1 cellular context compared by ENCODE assay signal in the genomic region with DNA sequence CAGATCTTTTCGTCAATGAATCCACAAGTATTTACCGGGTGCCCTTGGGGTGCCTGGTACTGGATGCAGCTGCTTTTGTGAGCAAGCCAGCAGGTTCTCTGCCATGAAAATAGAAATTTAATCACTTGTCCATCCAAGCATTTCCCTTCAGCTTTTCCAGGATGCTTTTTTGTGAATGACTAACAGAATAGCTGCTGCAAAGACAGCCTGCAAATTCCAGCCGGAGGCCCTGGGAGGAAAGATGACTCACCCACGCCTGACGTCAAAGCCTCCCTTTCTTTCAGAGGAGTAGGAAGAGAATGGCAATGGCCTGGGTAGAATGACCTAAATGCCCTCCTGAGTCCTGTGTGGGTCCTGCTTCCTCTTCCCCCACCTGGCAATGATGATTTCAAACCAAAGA.
TF ChIP-seq lines count a peak whose summit lies in the region.

No MANE protein-coding gene starts in this region.

TF ChIP-seq in HEK293, 187 proteins besides CTCF, POLR2A, EP300 and RAD21 (continued from another document):
- TF ChIP-seq, protein P1, sequence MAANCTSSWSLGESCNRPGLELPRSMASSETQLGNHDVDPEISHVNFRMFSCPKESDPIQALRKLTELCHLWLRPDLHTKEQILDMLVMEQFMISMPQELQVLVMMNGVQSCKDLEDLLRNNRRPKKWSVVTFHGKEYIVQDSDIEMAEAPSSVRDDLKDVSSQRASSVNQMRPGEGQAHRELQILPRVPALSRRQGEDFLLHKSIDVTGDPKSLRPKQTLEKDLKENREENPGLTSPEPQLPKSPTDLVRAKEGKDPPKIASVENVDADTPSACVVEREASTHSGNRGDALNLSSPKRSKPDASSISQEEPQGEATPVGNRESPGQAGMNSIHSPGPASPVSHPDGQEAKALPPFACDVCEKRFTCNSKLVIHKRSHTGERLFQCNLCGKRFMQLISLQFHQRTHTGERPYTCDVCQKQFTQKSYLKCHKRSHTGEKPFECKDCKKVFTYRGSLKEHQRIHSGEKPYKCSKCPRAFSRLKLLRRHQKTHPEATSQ (tag by site-specific recombination; IDR thresholded peaks at IDR 0.05), result no peak
- TF ChIP-seq, protein P2, sequence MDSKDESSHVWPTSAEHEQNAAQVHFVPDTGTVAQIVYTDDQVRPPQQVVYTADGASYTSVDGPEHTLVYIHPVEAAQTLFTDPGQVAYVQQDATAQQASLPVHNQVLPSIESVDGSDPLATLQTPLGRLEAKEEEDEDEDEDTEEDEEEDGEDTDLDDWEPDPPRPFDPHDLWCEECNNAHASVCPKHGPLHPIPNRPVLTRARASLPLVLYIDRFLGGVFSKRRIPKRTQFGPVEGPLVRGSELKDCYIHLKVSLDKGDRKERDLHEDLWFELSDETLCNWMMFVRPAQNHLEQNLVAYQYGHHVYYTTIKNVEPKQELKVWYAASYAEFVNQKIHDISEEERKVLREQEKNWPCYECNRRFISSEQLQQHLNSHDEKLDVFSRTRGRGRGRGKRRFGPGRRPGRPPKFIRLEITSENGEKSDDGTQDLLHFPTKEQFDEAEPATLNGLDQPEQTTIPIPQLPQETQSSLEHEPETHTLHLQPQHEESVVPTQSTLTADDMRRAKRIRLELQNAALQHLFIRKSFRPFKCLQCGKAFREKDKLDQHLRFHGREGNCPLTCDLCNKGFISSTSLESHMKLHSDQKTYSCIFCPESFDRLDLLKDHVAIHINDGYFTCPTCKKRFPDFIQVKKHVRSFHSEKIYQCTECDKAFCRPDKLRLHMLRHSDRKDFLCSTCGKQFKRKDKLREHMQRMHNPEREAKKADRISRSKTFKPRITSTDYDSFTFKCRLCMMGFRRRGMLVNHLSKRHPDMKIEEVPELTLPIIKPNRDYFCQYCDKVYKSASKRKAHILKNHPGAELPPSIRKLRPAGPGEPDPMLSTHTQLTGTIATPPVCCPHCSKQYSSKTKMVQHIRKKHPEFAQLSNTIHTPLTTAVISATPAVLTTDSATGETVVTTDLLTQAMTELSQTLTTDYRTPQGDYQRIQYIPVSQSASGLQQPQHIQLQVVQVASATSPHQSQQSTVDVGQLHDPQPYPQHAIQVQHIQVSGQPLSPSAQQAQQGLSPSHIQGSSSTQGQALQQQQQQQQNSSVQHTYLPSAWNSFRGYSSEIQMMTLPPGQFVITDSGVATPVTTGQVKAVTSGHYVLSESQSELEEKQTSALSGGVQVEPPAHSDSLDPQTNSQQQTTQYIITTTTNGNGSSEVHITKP (tag by site-specific recombination; IDR thresholded peaks at IDR 0.05), result no peak
- TF ChIP-seq, protein P3, sequence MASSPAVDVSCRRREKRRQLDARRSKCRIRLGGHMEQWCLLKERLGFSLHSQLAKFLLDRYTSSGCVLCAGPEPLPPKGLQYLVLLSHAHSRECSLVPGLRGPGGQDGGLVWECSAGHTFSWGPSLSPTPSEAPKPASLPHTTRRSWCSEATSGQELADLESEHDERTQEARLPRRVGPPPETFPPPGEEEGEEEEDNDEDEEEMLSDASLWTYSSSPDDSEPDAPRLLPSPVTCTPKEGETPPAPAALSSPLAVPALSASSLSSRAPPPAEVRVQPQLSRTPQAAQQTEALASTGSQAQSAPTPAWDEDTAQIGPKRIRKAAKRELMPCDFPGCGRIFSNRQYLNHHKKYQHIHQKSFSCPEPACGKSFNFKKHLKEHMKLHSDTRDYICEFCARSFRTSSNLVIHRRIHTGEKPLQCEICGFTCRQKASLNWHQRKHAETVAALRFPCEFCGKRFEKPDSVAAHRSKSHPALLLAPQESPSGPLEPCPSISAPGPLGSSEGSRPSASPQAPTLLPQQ (tag by site-specific recombination; IDR thresholded peaks at IDR 0.05), result no peak
TF ChIP-seq in HEK293: peak in this region for 15.
